8 cellular contexts compared by ENCODE assay signal in the genomic region with DNA sequence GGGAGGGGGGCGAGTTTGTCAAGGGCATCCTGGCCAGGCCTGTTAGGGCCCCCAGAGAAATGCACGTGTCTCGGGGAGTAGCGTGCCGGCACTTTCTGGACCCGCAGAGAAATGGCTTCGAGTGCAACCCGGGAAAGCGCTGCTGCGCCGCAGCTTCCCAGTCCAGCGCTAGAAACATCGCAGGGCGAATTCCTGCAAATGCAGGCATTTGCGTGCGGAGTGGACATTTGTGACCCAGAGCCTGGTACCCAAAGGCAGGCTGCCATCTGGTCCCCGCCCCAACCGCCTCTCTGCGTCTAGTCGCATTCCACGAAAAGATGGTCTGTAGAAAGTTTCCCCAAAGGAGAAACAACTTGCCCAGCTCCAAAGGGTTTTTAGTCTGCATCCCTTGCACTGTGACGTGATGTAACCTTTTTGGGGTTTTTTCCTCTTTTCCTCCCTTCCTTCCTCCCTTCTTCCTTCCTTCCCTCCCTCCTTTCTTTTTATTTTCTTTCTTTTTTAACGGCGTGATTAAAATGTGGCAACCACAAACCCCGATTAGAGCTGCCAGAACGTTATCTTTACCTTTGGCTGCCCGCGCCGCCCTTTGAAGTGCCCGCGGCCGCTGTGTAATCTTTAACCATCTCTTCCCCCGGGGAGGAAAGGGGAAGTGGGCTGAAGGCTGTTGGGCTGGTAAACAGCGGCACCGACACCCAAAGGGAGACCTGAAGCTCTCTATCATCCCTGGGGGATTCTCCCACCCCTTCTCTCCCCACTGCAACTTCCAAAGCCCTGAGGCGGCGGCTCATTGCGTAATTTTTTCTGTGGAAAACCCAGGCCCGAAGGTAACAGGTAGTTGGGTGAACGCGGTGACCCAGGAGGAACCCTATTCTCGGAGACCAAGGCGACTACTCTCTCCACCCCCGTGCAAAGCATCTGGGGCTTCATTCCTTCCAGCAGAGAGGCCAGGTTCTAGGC. TPM values are rescaled to one million over a fixed set of nuclear protein-coding genes. Genes with fewer than 3 reads are reported as not detected.
DNase-seq lines count a peak whose midpoint lies in the region; ATAC-seq and TF ChIP-seq lines count a peak whose summit lies in the region.

No MANE protein-coding gene starts in this region.

- peak overlapping the region; percentile 74; the same call in 1 of the 2 replicates for H3K4me2 ChIP-seq in IMR-90 (ENCODE audit: low read depth, low read length)
- H3K4me2 ChIP-seq in mesenchymal stem cell (ENCODE audit: low read length, poor library complexity, severe bottlenecking): peak overlapping the region; percentile 69

- peaks cover 6% of the 10 kb centered on the region for H3K9me3 ChIP-seq in IMR-90 (ENCODE audit: control insufficient read depth, insufficient read depth, low read length)
- H3K9me3 ChIP-seq in mesenchymal stem cell (ENCODE audit: control insufficient read depth, low read length): peaks cover 17% of the 10 kb centered on the region
- peaks cover 4 to 11% of the 10 kb centered on the region in 2 donors for H3K9me3 ChIP-seq in transverse colon

- H4K5ac ChIP-seq in IMR-90 (ENCODE audit: low read depth, low read length): no peak overlapping the region

- ATAC-seq in GM18868 (IDR thresholded peaks at IDR 0.05; ENCODE audit: unreplicated experiment) (peak; percentile 44), IMR-90 (ENCODE audit: low read depth) (0 out of 2 replicates have a peak, but pooled peaks have one; percentile 8), GM18867 (IDR thresholded peaks at IDR 0.05; ENCODE audit: unreplicated experiment) (no peak)

- H2BK15ac ChIP-seq in IMR-90 (ENCODE audit: low read depth, low read length) (no peak overlapping the region), mesenchymal stem cell (ENCODE audit: low read depth, poor library complexity, severe bottlenecking) (no peak overlapping the region)

- H2BK5ac ChIP-seq in IMR-90 (ENCODE audit: low read depth, low read length, poor library complexity, severe bottlenecking): no peak overlapping the region
- no peak overlapping the region for H2BK5ac ChIP-seq in mesenchymal stem cell (ENCODE audit: low read depth, low read length, poor library complexity, severe bottlenecking)

- H3K4me1 Mint-ChIP-seq in MCF 10A (ENCODE audit: insufficient read depth, unreplicated experiment): peaks cover 8% of the 10 kb centered on the region

- H3K9me1 ChIP-seq in IMR-90 (ENCODE audit: insufficient read depth, low read length): no peaks in the 10 kb centered on the region

- no peak for TF ChIP-seq EP300 in transverse colon (IDR thresholded peaks at IDR 0.05; ENCODE audit: low read depth)

- H2BK12ac ChIP-seq in mesenchymal stem cell (ENCODE audit: low read length in 2 of 2): no peak overlapping the region

- H3K79me1 ChIP-seq in IMR-90 (ENCODE audit: low read depth in 1 of 2, low read length in 2 of 2) (no peaks in the 10 kb centered on the region), mesenchymal stem cell (replicated peaks; ENCODE audit: low read length, poor library complexity, severe bottlenecking) (no peaks in the 10 kb centered on the region)

- H3K27me3 ChIP-seq in IMR-90 (ENCODE audit: control insufficient read depth, insufficient read depth, low read length): peaks cover 39% of the 10 kb centered on the region
- peaks cover 13 to 68% of the 10 kb centered on the region in 2 experiments for H3K27me3 ChIP-seq in mesenchymal stem cell (ENCODE audit: control insufficient read depth in 1 of 2, insufficient read depth in 1 of 2, low read length in 2 of 2)
- peaks cover 69% of the 10 kb centered on the region for H3K27me3 ChIP-seq in transverse colon

- peak overlapping the region; percentile 53 for H3K4me3 Mint-ChIP-seq in MCF 10A (ENCODE audit: unreplicated experiment)

- H2AK5ac ChIP-seq in IMR-90 (ENCODE audit: low read depth, low read length): no peak overlapping the region
- H2AK5ac ChIP-seq in mesenchymal stem cell (ENCODE audit: low read length, severe bottlenecking): no peak overlapping the region

- no peaks in the 10 kb centered on the region for H3K36me3 ChIP-seq in IMR-90 (ENCODE audit: control insufficient read depth, insufficient read depth, low read length)
- H3K36me3 ChIP-seq in mesenchymal stem cell (ENCODE audit: control insufficient read depth in 1 of 2, insufficient read depth in 2 of 2, low read depth in 1 of 2, low read length in 2 of 2): no peaks in the 10 kb centered on the region
- no peaks in the 10 kb centered on the region for H3K36me3 ChIP-seq in transverse colon

- peak overlapping the region; percentile 39 for H2AFZ ChIP-seq in IMR-90 (replicated peaks; ENCODE audit: low read length, poor library complexity)
- no peak overlapping the region for H2AFZ ChIP-seq in mesenchymal stem cell (ENCODE audit: low read depth, low read length)

- TF ChIP-seq POLR2A in IMR-90 (IDR thresholded peaks at IDR 0.05; ENCODE audit: low read depth, low read length) (no peak), transverse colon (IDR thresholded peaks at IDR 0.05) (no peak)

- no peak overlapping the region for H3K4ac ChIP-seq in IMR-90 (ENCODE audit: low read depth, low read length)
- H3K4ac ChIP-seq in mesenchymal stem cell (ENCODE audit: low read depth in 1 of 2, low read length in 2 of 2): no peak overlapping the region

- H3K4me3 ChIP-seq in AG09309 (ENCODE audit: control insufficient read depth, low read depth, low read length): peak overlapping the region; percentile 43
- no peak overlapping the region for H3K4me3 ChIP-seq in IMR-90 (ENCODE audit: insufficient read depth, low read depth, low read length)
- H3K4me3 ChIP-seq in mesenchymal stem cell (ENCODE audit: insufficient read depth in 1 of 2, low read depth in 1 of 2, low read length in 2 of 2): peak overlapping the region; percentile 40 to 70
- peak overlapping the region; percentile 18 to 56 (median 41) for H3K4me3 ChIP-seq in transverse colon

- no peak overlapping the region; the same call in 1 of the 2 replicates for H3K23ac ChIP-seq in IMR-90 (ENCODE audit: low read depth, low read length)
- H3K23ac ChIP-seq in mesenchymal stem cell (ENCODE audit: low read length in 2 of 2): peak overlapping the region in 1 of 2 experiments; percentile 20

- H3K9ac ChIP-seq in IMR-90 (ENCODE audit: low read depth, low read length) (no peak overlapping the region), mesenchymal stem cell (ENCODE audit: low read length) (no peak overlapping the region)

- H3K36me3 Mint-ChIP-seq in MCF 10A (ENCODE audit: insufficient read depth, unreplicated experiment): peaks cover 6% of the 10 kb centered on the region

- H2BK20ac ChIP-seq in IMR-90 (ENCODE audit: low read depth, low read length): no peak overlapping the region

- dilution Hi-C loops in IMR-90 (cut with HindIII; ENCODE audit: low sequenced_read_pairs, unreplicated experiment): no loop called here

- H3K14ac ChIP-seq in IMR-90 (replicated peaks; ENCODE audit: low read depth, low read length): no peak overlapping the region
- H3K14ac ChIP-seq in mesenchymal stem cell (ENCODE audit: low read length in 2 of 2): no peak overlapping the region

- POLR2A ChIA-PET in IMR-90 (lab: Charles Lee; ENCODE audit: unreplicated experiment): no interaction called here
- POLR2A ChIA-PET in MCF 10A (lab: Yijun Ruan, JAX): no interaction called here

- H3K27me3 Mint-ChIP-seq in MCF 10A (ENCODE audit: insufficient read depth, unreplicated experiment): peaks cover 70% of the 10 kb centered on the region

- no peak for TF ChIP-seq CTCF in AG09309 (IDR thresholded peaks at IDR 0.05; ENCODE audit: control insufficient read depth, insufficient read depth, low read depth, low read length, missing control alignments)
- TF ChIP-seq CTCF in IMR-90 (conservative IDR thresholded peaks at IDR 0.05; ENCODE audit: low read depth, low read length): no peak
- no peak for TF ChIP-seq CTCF in MCF 10A (IDR thresholded peaks at IDR 0.05; ENCODE audit: unreplicated experiment)
- TF ChIP-seq CTCF in transverse colon (IDR thresholded peaks at IDR 0.05): no peak

- in situ Hi-C loops in IMR-90 (cut with MboI; ENCODE audit: low sequenced_read_pairs): no loop called here
- in situ Hi-C loops in transverse colon (cut with MboI; ENCODE audit: low pct_ligation_motif_present in 1 of 4, low pct_unique_long_range_greater_than_20kb in 1 of 4, low sequenced_read_pairs in 3 of 4): no loop called here

- H3K18ac ChIP-seq in IMR-90 (ENCODE audit: low read depth, low read length) (no peak overlapping the region), mesenchymal stem cell (ENCODE audit: low read depth in 1 of 2, low read length in 2 of 2) (no peak overlapping the region)

- H4K91ac ChIP-seq in IMR-90 (ENCODE audit: insufficient read depth, low read depth, low read length) (no peak overlapping the region), mesenchymal stem cell (ENCODE audit: low read length) (no peak overlapping the region)

- CTCF ChIA-PET in IMR-90 (lab: Yijun Ruan, JAX) (no interaction called here), MCF 10A (lab: Yijun Ruan, JAX) (interaction anchor here (0.6 to 0.9 kb wide), 2 partner anchors 18 to 984 kb away, joined by 3 read pairs; no protein-coding TSS in a partner anchor)

- no peak overlapping the region for H3K27ac Mint-ChIP-seq in MCF 10A (ENCODE audit: low read depth, unreplicated experiment)

- no peak overlapping the region for H4K8ac ChIP-seq in IMR-90 (ENCODE audit: low read depth in 2 of 2, low read length in 2 of 2)
- H4K8ac ChIP-seq in mesenchymal stem cell (ENCODE audit: low read length): no peak overlapping the region

- TF ChIP-seq RAD21 in IMR-90 (IDR thresholded peaks at IDR 0.05; ENCODE audit: low read length): no peak

- H4K20me1 ChIP-seq in IMR-90 (ENCODE audit: insufficient read depth, low read length): no peaks in the 10 kb centered on the region

- H3K27ac ChIP-seq in IMR-90 (ENCODE audit: insufficient read depth, low read length): no peak overlapping the region
- H3K27ac ChIP-seq in mesenchymal stem cell (ENCODE audit: low read length, poor library complexity, severe bottlenecking): no peak overlapping the region
- peak overlapping the region in 3 of 4 donors; percentile 8 to 38 (median 24) for H3K27ac ChIP-seq in transverse colon

- H3K56ac ChIP-seq in IMR-90 (ENCODE audit: extremely low read depth, insufficient read depth, low read length): no peak overlapping the region

- whole genome bisulfite sequencing in IMR-90 (ENCODE audit: extremely low coverage in 2 of 2, insufficient read length in 1 of 2), 2 experiments: 2% methylated on average over 16 of the region's 44 CpGs; no CpG with 5 or more reads in 1 of the 2 experiments
- WGBS in mesenchymal stem cell: 5% methylated on average over 41 of the region's 44 CpGs
- 0 to 4% methylated on average over 2 to 44 of the region's 44 CpGs for WGBS in transverse colon (ENCODE audit: low coverage in 1 of 2), 2 donors

- H3K9me3 Mint-ChIP-seq in MCF 10A (ENCODE audit: unreplicated experiment): peaks cover 11% of the 10 kb centered on the region

- peak overlapping the region; percentile 10 for H2AK9ac ChIP-seq in IMR-90 (replicated peaks; ENCODE audit: low read depth, low read length, poor library complexity)

- H3K4me1 ChIP-seq in IMR-90 (ENCODE audit: control insufficient read depth, insufficient read depth, low read length) (no peaks in the 10 kb centered on the region), mesenchymal stem cell (ENCODE audit: control insufficient read depth, insufficient read depth, low read depth, low read length) (peaks cover 19% of the 10 kb centered on the region), transverse colon (peaks cover 4 to 21% (median 13%) of the 10 kb centered on the region in 4 donors)

- intact Hi-C loops in IMR-90 (cut with micrococcal nuclease): no loop called here
- intact Hi-C loops in MCF 10A (cut with micrococcal nuclease): no loop called here
- intact Hi-C loops in transverse colon (cut with DNase I; ENCODE audit: low total_unique reads): no loop called here

- DNase-seq in AG09309 (ENCODE audit: low read depth): no peak
- no peak for DNase-seq in IMR-90
- DNase-seq in MCF 10A (ENCODE audit: unreplicated experiment): no peak
- peak; percentile 22 for DNase-seq in mesenchymal stem cell
- peak; percentile 53 for DNase-seq in transverse colon
- DNase-seq in mesenteric fat pad (ENCODE audit: low spot score): no peak

- H2BK120ac ChIP-seq in IMR-90 (ENCODE audit: low read depth, low read length) (no peak overlapping the region), mesenchymal stem cell (ENCODE audit: low read depth, low read length) (no peak overlapping the region)

- no TSS peak for BruUV-seq in IMR-90 (replicated peaks; lab: Mats Ljungman, UMichigan)
- BruUV-seq in MCF 10A (replicated peaks; lab: Mats Ljungman, UMichigan): no TSS peak

RNA-seq across cellular contexts. Expression of a gene that starts 1.1 kb away (rescaled TPM):
- total RNA-seq in IMR-90 (2012; rRNA removed) (not detected in 2 replicates), MCF 10A (2022) (not detected in 2 replicates), transverse colon (1 to 10 TPM in 2 of 4 donors, under 1 TPM in 2; 0.37 to 4.8 (median 1.0) TPM), mesenteric fat pad (0.22 TPM)
- polyA plus RNA-seq in IMR-90 (2012; rRNA removed): not detected in 2 replicates
- polyA plus RNA-seq in IMR-90 (2012; cell fraction: cytosol; rRNA removed): not detected in 2 replicates
- not detected in 2 replicates for polyA plus RNA-seq in IMR-90 (2012; cell fraction: nucleus; rRNA removed; ENCODE audit: low replicate concordance)
- polyA plus RNA-seq in mesenchymal stem cell (2013, experiment 1 of 2): not detected
- polyA plus RNA-seq in mesenchymal stem cell (2013, experiment 2 of 2): not detected

Comparison
In these comparisons a context has a peak if more than half of its experiments do, and no peak if none do; other contexts are left out.
1. DNase-seq: peak in mesenchymal stem cell (single experiment) and transverse colon (single experiment); none in AG09309 (single experiment), IMR-90 (single experiment), MCF 10A (single experiment) and mesenteric fat pad (single experiment).
2. H3K27ac ChIP-seq: peak in transverse colon (3 of 4); none in IMR-90 (single experiment) and mesenchymal stem cell (single experiment).